Comparison of ENCODE assay signal across 8 cellular contexts in the genomic region with DNA sequence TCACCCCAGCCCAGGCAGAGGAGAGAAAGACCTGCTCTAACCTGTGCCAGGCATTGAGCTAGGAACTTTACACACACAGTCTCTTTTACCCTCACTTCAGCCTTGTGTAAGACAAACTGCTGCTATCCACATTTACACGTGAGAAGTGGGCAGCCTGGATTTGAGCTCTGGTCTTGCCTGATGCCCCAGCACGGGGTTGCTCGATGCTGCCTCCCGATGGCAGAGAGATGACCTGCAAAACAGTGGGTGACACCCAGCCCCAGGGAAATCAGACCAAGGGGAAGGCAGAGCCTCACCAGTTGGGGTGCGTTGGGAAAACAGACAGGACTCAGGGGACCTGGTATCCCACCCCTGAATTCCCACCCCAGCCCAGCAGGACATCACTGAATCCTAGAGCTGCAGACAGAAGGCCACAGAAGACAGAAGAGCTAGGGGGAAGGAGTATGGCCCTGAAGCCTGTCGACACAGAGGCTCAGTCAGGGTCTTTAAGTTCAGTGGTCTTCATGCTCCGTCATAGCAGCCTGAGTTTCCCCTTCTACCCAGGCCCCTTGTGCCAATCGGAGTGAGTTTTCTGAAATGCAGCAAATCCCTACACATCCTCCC. TPM values are rescaled to one million over a fixed set of nuclear protein-coding genes. Genes with fewer than 3 reads are reported as not detected.
DNase-seq lines count a peak whose midpoint lies in the region; ATAC-seq, FAIRE-seq and TF ChIP-seq lines count a peak whose summit lies in the region.

No MANE protein-coding gene starts in this region.

- CTCF ChIA-PET in BJ (lab: Yijun Ruan, JAX), result interaction anchor here (0.6 to 8.5 kb wide), 21 partner anchors 8 to 722 kb away, joined by 3 to 188 read pairs (median 4); no protein-coding TSS in a partner anchor

- H3K4me3 ChIP-seq in BJ (ENCODE audit: low read depth, low read length), result no peak overlapping the region
- no peak overlapping the region for H3K4me3 ChIP-seq in RWPE2 (ENCODE audit: severe bottlenecking)

- TF ChIP-seq CTCF in BJ (IDR thresholded peaks at IDR 0.05; ENCODE audit: insufficient read depth, low read depth, low read length) (peak; percentile 81), RWPE2 (IDR thresholded peaks at IDR 0.05; ENCODE audit: poor library complexity, severe bottlenecking) (peak; percentile 76)

- peaks cover 2% of the 10 kb centered on the region; the same call in 1 of the 2 replicates for H3K27me3 ChIP-seq in BJ (ENCODE audit: control insufficient read depth, insufficient read depth, low read length)
- no peaks in the 10 kb centered on the region for H3K27me3 ChIP-seq in RWPE2 (ENCODE audit: insufficient read depth, poor library complexity, severe bottlenecking)

- FAIRE-seq in GM18507 (lab: Jason Lieb, UNC), result no peak

- ATAC-seq in RWPE2 (ENCODE audit: low read depth) (peak; percentile 50), GM18868 (IDR thresholded peaks at IDR 0.05; ENCODE audit: unreplicated experiment) (no peak), HG02610 (IDR thresholded peaks at IDR 0.05; ENCODE audit: unreplicated experiment) (no peak), GM21367 (IDR thresholded peaks at IDR 0.05; ENCODE audit: unreplicated experiment) (no peak)

- H3K36me3 ChIP-seq in BJ (ENCODE audit: control insufficient read depth, insufficient read depth, low read length) (no peaks in the 10 kb centered on the region), RWPE2 (ENCODE audit: low read depth) (no peaks in the 10 kb centered on the region)

- H3K9me3 ChIP-seq in RWPE2 (ENCODE audit: severe bottlenecking), result no peaks in the 10 kb centered on the region

- no peaks in the 10 kb centered on the region for H3K4me1 ChIP-seq in RWPE2 (ENCODE audit: insufficient read depth, poor library complexity, severe bottlenecking)

- H3K27ac ChIP-seq in RWPE2 (ENCODE audit: poor library complexity, severe bottlenecking), result no peak overlapping the region

- DNase-seq in BJ (ENCODE audit: low read depth) (no peak), GM18507 (ENCODE audit: extremely low spot score, insufficient read length, low read depth) (peak; percentile 11), RWPE2 (ENCODE audit: low spot score) (no peak), fibroblast of gingiva (ENCODE audit: low read depth) (peak; percentile 17), pulmonary artery endothelial cell (ENCODE audit: low read depth, low spot score) (peak; percentile 3)

- POLR2A ChIA-PET in BJ (lab: Charles Lee), result no interaction called here

RNA-seq across cellular contexts. Expression of a gene that starts 1.0 kb away (rescaled TPM):
- polyA plus RNA-seq in BJ (2011; rRNA removed), result 0.69 and 1.1 TPM in 2 replicates
- polyA minus RNA-seq in BJ (2011; rRNA and poly(A)+ RNA removed), result 0.38 TPM in 1 of 2 replicates, not detected in the other
- not detected in 2 replicates for total RNA-seq in pulmonary artery endothelial cell

RNA-seq across cellular contexts. Expression of a gene that starts 41.3 kb away (rescaled TPM):
- polyA plus RNA-seq in BJ (2011; rRNA removed), result 0.04 TPM in 2 replicates
- not detected in 2 replicates for polyA minus RNA-seq in BJ (2011; rRNA and poly(A)+ RNA removed)
- total RNA-seq in pulmonary artery endothelial cell, result 0.07 TPM in 1 of 2 replicates, not detected in the other

RNA-seq across cellular contexts. Expression of a gene that starts 44.4 kb away (rescaled TPM):
- polyA plus RNA-seq in BJ (2011; rRNA removed), result 5.3 and 9.7 TPM in 2 replicates
- polyA minus RNA-seq in BJ (2011; rRNA and poly(A)+ RNA removed), result 7.9 TPM in 2 replicates
- total RNA-seq in pulmonary artery endothelial cell, result 0.07 TPM in 2 replicates

Comparison
In these comparisons a context has a peak if more than half of its experiments do, and no peak if none do; other contexts are left out.
1. DNase-seq: peak in GM18507 (single experiment), fibroblast of gingiva (single experiment) and pulmonary artery endothelial cell (single experiment); none in BJ (single experiment) and RWPE2 (single experiment).